ENCODE assay signal across 8 cellular contexts in genomic region chr2:28355521-28356094, GRCh38. TPM values are rescaled to one million over a fixed set of nuclear protein-coding genes. Genes with fewer than 3 reads are reported as not detected.
DNase-seq lines count a peak whose midpoint lies in the region; ATAC-seq and TF ChIP-seq lines count a peak whose summit lies in the region.

No MANE protein-coding gene starts in this region.

- intact Hi-C loops in Panc1 (cut with micrococcal nuclease; ENCODE audit: unreplicated experiment): no loop called here
- intact Hi-C loops in esophagus muscularis mucosa (cut with DNase I): no loop called here

- peaks cover 35% of the 10 kb centered on the region for H3K4me1 Mint-ChIP-seq in nephron

- in situ Hi-C loops in Panc1 (cut with HindIII; ENCODE audit: low pct_unique_long_range_greater_than_20kb, low sequenced_read_pairs): no loop called here

- no peaks in the 10 kb centered on the region for H3K27me3 ChIP-seq in ACC112 (ENCODE audit: insufficient read depth, low read length)
- H3K27me3 ChIP-seq in Panc1 (ENCODE audit: control insufficient read depth, insufficient read depth, low read length): no peaks in the 10 kb centered on the region
- H3K27me3 ChIP-seq in esophagus muscularis mucosa: no peaks in the 10 kb centered on the region

- DNase-seq in Panc1 (ENCODE audit: low read depth, low spot score): no peak
- DNase-seq in esophagus muscularis mucosa (ENCODE audit: extremely low spot score): no peak
- no peak for DNase-seq in activated CD8-positive, alpha-beta memory T cell treated with anti-CD3 and anti-CD28 coated beads, Interleukin-2, amount 50 U/mL, for 48 hours
- no peak for DNase-seq in activated effector memory CD4-positive, alpha-beta T cell treated with Interleukin-2 at 50 U/mL for 16 hours
- no peak for DNase-seq in NCI-H82 treated with DMSO at 0.1 percent for 48 hours (lab: John Stamatoyannopoulos, UW; ENCODE audit: unreplicated experiment)
- DNase-seq in iPS-NIHi7 (ENCODE audit: extremely low spot score): no peak

- TF ChIP-seq POLR2A in esophagus muscularis mucosa (IDR thresholded peaks at IDR 0.05; ENCODE audit: low read depth): no peak

- no TSS peak for BruUV-seq in Panc1 (replicated peaks; lab: Mats Ljungman, UMichigan)

- H2AFZ ChIP-seq in ACC112 (ENCODE audit: low read length, unreplicated experiment): peak overlapping the region; percentile 70

- H3K36me3 ChIP-seq in ACC112 (ENCODE audit: insufficient read depth, low read length) (no peaks in the 10 kb centered on the region), Panc1 (ENCODE audit: control insufficient read depth, insufficient read depth, low read length) (no peaks in the 10 kb centered on the region), esophagus muscularis mucosa (no peaks in the 10 kb centered on the region)

- POLR2A ChIA-PET in Panc1 (lab: Charles Lee): no interaction called here

- no peaks in the 10 kb centered on the region for H3K36me3 Mint-ChIP-seq in nephron (ENCODE audit: low read depth)

- TF ChIP-seq EP300 in esophagus muscularis mucosa (IDR thresholded peaks at IDR 0.05): no peak

- H3K4me3 ChIP-seq in ACC112 (ENCODE audit: low read depth, low read length): no peak overlapping the region
- H3K4me3 ChIP-seq in Panc1 (ENCODE audit: low read depth in 2 of 2, low read length in 2 of 2): no peak overlapping the region
- H3K4me3 ChIP-seq in esophagus muscularis mucosa: no peak overlapping the region

- H3K27ac ChIP-seq in ACC112 (ENCODE audit: low read depth, low read length) (peak overlapping the region; percentile 63; the same call in 1 of the 2 replicates), Panc1 (ENCODE audit: low read length) (no peak overlapping the region), esophagus muscularis mucosa (replicated peaks in 1 of 4) (peak overlapping the region; percentile 73 to 83 (median 82))

- CTCF ChIA-PET in Panc1 (lab: Charles Lee): no interaction called here

- peak overlapping the region; percentile 66 to 94 (median 92) for H3K27ac Mint-ChIP-seq in nephron

- peaks cover 6% of the 10 kb centered on the region for H3K27me3 Mint-ChIP-seq in nephron (ENCODE audit: low read depth)

- H3K4me3 Mint-ChIP-seq in nephron: no peak overlapping the region

- no peaks in the 10 kb centered on the region for H3K9me3 ChIP-seq in Panc1 (ENCODE audit: control insufficient read depth, insufficient read depth, low read depth, low read length)
- no peaks in the 10 kb centered on the region for H3K9me3 ChIP-seq in esophagus muscularis mucosa

- H3K9me3 Mint-ChIP-seq in nephron: no peaks in the 10 kb centered on the region

- 93% methylated on average over 3 of the region's 6 CpGs for WGBS in esophagus muscularis mucosa

- 0 out of 2 replicates have a peak, but pooled peaks have one; percentile 6 for ATAC-seq in Panc1

- no peaks in the 10 kb centered on the region for H3K79me2 ChIP-seq in ACC112 (ENCODE audit: control insufficient read depth, insufficient read depth, low read length, unreplicated experiment)

- TF ChIP-seq CTCF in Panc1 (IDR thresholded peaks at IDR 0.05) (no peak), esophagus muscularis mucosa (IDR thresholded peaks at IDR 0.05) (no peak), nephron (IDR thresholded peaks at IDR 0.05; ENCODE audit: unreplicated experiment in 3 of 3) (no peak)

- H3K4me1 ChIP-seq in ACC112 (ENCODE audit: control insufficient read depth, insufficient read depth, low read length, unreplicated experiment) (peaks cover 22% of the 10 kb centered on the region), Panc1 (ENCODE audit: control insufficient read depth, insufficient read depth, low read length) (no peaks in the 10 kb centered on the region; the same call in 1 of the 2 replicates), esophagus muscularis mucosa (peaks cover 20 to 22% (median 21%) of the 10 kb centered on the region in 4 donors)

RNA-seq across cellular contexts. Expression of gene FOSL2, which starts 37.0 kb away (rescaled TPM):
- total RNA-seq in Panc1 (2021; ENCODE audit: unreplicated experiment) (29.0 TPM), esophagus muscularis mucosa (100 to 1,000 TPM in 3 of 4 donors, 10 to 100 TPM in 1; 68.9 to 332 (median 176) TPM)
- polyA plus RNA-seq in Panc1 (2012; ENCODE audit: insufficient read length): 34.9 TPM
